In the genomic region with DNA sequence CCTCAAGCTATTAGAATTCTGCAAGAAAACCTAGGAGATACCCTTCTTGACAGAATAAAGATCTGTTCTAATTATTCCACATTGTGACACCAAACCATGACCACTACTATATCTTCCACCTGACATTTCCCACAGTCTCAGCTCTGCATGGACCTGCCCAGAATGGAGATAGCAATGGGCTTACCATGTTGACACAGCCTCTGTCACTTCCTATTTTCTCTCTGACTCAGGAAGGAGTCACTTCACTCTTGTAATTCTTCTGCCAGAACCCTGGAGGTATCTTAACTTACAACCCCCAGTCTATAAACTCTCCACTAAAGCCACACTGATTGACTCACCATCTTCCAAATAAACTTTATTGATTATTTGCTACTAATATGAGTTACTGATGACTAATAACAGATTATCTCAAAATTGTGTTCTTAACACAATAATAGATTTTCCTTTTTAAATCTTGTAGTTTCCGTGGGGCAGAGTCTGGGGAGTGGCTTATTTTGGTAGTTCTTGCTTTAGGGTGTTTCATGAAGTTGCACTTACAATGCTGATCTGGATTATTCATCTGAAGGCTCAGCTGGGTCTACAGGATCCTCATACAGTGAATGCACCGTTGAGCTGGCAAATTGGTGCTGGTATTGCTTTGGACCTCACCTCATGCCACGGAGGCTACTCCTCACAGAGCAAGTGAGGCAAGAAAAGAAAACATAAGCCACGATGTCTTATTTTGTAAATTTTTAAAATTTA, we compare ENCODE assay signal across 16 cellular contexts.
DNase-seq lines count a peak whose midpoint lies in the region; ATAC-seq and TF ChIP-seq lines count a peak whose summit lies in the region.
"Had no signal": no experiment of that assay in that cellular context is flagged by ENCODE, and none has a peak within 500 bp of the region (broad histone marks: within the 10 kb centered on the region; RNA-seq: fewer than 3 reads in every experiment).

No MANE protein-coding gene starts in this region.

- ATAC-seq in Panc1 (peak; percentile 77; the same call in 1 of the 2 replicates), esophagus mucosa (peak; percentile 98)
- peak; percentile 76 to 87 for ATAC-seq in stimulated activated naive B cell treated with anti-CD40 and anti-IgM and Interleukin-4, amounts not matched to agents 10 μg/mL and 1 μg/mL and 100 μg/mL, for 72 hours (replicated peaks)
- ATAC-seq: naive thymus-derived CD4-positive, alpha-beta T cell had no signal

- POLR2A ChIA-PET in Panc1 (lab: Charles Lee): no interaction called here

- H3K36me3 Mint-ChIP-seq in stimulated activated naive B cell treated with anti-CD40 and anti-IgM and Interleukin-4, amounts not matched to agents 10 μg/mL and 1 μg/mL and 100 μg/mL, for 72 hours: no peaks in the 10 kb centered on the region
- H3K36me3 Mint-ChIP-seq: naive thymus-derived CD4-positive, alpha-beta T cell had no signal

- TF ChIP-seq POLR2A in uterus (IDR thresholded peaks at IDR 0.05): no peak

- H3K4me1 ChIP-seq in Panc1 (ENCODE audit: control insufficient read depth, insufficient read depth, low read length) (no peaks in the 10 kb centered on the region), uterus (no peaks in the 10 kb centered on the region)
- H3K4me1 ChIP-seq: tibial artery had no signal

- peak; percentile 6 for DNase-seq in SIG-M5 treated with dmso at 0.1 percent for 504 hours (lab: John Stamatoyannopoulos, UW; ENCODE audit: unreplicated experiment)
- no peak for DNase-seq in SIG-M5 (lab: John Stamatoyannopoulos, UW)
- peak; percentile 87 for DNase-seq in Panc1 (ENCODE audit: low read depth, low spot score)
- DNase-seq in stimulated activated naive B cell treated with anti-CD40 and anti-IgM and Interleukin-4, amounts not matched to agents 10 μg/mL and 1 μg/mL and 100 μg/mL, for 72 hours: no peak
- no peak for DNase-seq in stimulated activated naive CD4-positive, alpha-beta T cell (lab: John Stamatoyannopoulos, UW)
- no peak for DNase-seq in uterus
- DNase-seq in activated T-cell treated with anti-CD3 and anti-CD28 coated beads, Interleukin-2, amount 50 U/mL, for 48 hours: no peak
- DNase-seq: activated CD4-positive, alpha-beta T cell treated with anti-CD3 and anti-CD28 coated beads for 48 hours; activated effector memory CD4-positive, alpha-beta T cell treated with Interleukin-2 at 50 U/mL for 16 hours; DMS 273 treated with DMSO at 0.1 percent for 48 hours; naive thymus-derived CD4-positive, alpha-beta T cell; NCI-H345; tibial artery had no signal

- no peaks in the 10 kb centered on the region for H3K27me3 ChIP-seq in Panc1 (ENCODE audit: control insufficient read depth, insufficient read depth, low read length)
- no peaks in the 10 kb centered on the region for H3K27me3 ChIP-seq in uterus
- H3K27me3 ChIP-seq: cardiac muscle cell, tibial artery had no signal

- H3K4me1 Mint-ChIP-seq in stimulated activated naive B cell treated with anti-CD40 and anti-IgM and Interleukin-4, amounts not matched to agents 10 μg/mL and 1 μg/mL and 100 μg/mL, for 72 hours: peaks cover 2 to 6% of the 10 kb centered on the region in 2 donors
- H3K4me1 Mint-ChIP-seq: naive thymus-derived CD4-positive, alpha-beta T cell had no signal

- H3K9me3 ChIP-seq in Panc1 (ENCODE audit: control insufficient read depth, insufficient read depth, low read depth, low read length) (no peaks in the 10 kb centered on the region), uterus (no peaks in the 10 kb centered on the region)
- H3K9me3 ChIP-seq: tibial artery had no signal

- CTCF ChIA-PET in Panc1 (lab: Charles Lee): no interaction called here

- H3K27ac Mint-ChIP-seq in stimulated activated naive B cell treated with anti-CD40 and anti-IgM and Interleukin-4, amounts not matched to agents 10 μg/mL and 1 μg/mL and 100 μg/mL, for 72 hours: no peak overlapping the region
- H3K27ac Mint-ChIP-seq: naive thymus-derived CD4-positive, alpha-beta T cell had no signal

- intact Hi-C loops in Panc1 (cut with micrococcal nuclease; ENCODE audit: unreplicated experiment) (no loop called here), uterus (cut with DNase I; ENCODE audit: low total_unique reads) (no loop called here)

- H3K27ac ChIP-seq in Panc1 (ENCODE audit: low read length) (no peak overlapping the region), uterus (no peak overlapping the region)
- H3K27ac ChIP-seq: 22Rv1, cardiac muscle cell, tibial artery had no signal

- H3K4me3 ChIP-seq in Panc1 (ENCODE audit: low read depth in 2 of 2, low read length in 2 of 2) (no peak overlapping the region), uterus (no peak overlapping the region)
- H3K4me3 ChIP-seq: cardiac muscle cell, tibial artery had no signal

- H3K4me3 Mint-ChIP-seq in stimulated activated naive B cell treated with anti-CD40 and anti-IgM and Interleukin-4, amounts not matched to agents 10 μg/mL and 1 μg/mL and 100 μg/mL, for 72 hours: no peak overlapping the region
- H3K4me3 Mint-ChIP-seq: naive thymus-derived CD4-positive, alpha-beta T cell had no signal

- peaks cover 8 to 21% of the 10 kb centered on the region in 2 donors for H3K27me3 Mint-ChIP-seq in stimulated activated naive B cell treated with anti-CD40 and anti-IgM and Interleukin-4, amounts not matched to agents 10 μg/mL and 1 μg/mL and 100 μg/mL, for 72 hours
- H3K27me3 Mint-ChIP-seq: naive thymus-derived CD4-positive, alpha-beta T cell had no signal

- BruUV-seq in Panc1 (replicated peaks; lab: Mats Ljungman, UMichigan): no TSS peak

- TF ChIP-seq CTCF in Panc1 (IDR thresholded peaks at IDR 0.05): no peak
- no peak for TF ChIP-seq CTCF in uterus (IDR thresholded peaks at IDR 0.05)

- no peaks in the 10 kb centered on the region for H3K36me3 ChIP-seq in Panc1 (ENCODE audit: control insufficient read depth, insufficient read depth, low read length)
- no peaks in the 10 kb centered on the region for H3K36me3 ChIP-seq in uterus
- H3K36me3 ChIP-seq: cardiac muscle cell, tibial artery had no signal

- in situ Hi-C loops in Panc1 (cut with HindIII; ENCODE audit: low pct_unique_long_range_greater_than_20kb, low sequenced_read_pairs): no loop called here

- H3K9me3 Mint-ChIP-seq in stimulated activated naive B cell treated with anti-CD40 and anti-IgM and Interleukin-4, amounts not matched to agents 10 μg/mL and 1 μg/mL and 100 μg/mL, for 72 hours: peaks cover 0 to 1% of the 10 kb centered on the region in 2 donors

Comparison
In these comparisons a context has a peak if more than half of its experiments do, and no peak if none do; other contexts are left out.
1. DNase-seq: peak in SIG-M5 treated with dmso at 0.1 percent for 504 hours (single experiment) and Panc1 (single experiment); none in SIG-M5 (single experiment), stimulated activated naive B cell treated with anti-CD40 and anti-IgM and Interleukin-4, amounts not matched to agents 10 μg/mL and 1 μg/mL and 100 μg/mL, for 72 hours (single experiment), stimulated activated naive CD4-positive, alpha-beta T cell (0 of 6), uterus (0 of 2) and activated T-cell treated with anti-CD3 and anti-CD28 coated beads, Interleukin-2, amount 50 U/mL, for 48 hours (0 of 2).
2. Peak in every context shown above with its lines, with median percentiles within 50 percentile points of each other: ATAC-seq.